ENCODE assay signal across 16 cellular contexts in genomic region chr6:34177181-34177591, GRCh38. TPM values are rescaled to one million over a fixed set of nuclear protein-coding genes. Genes with fewer than 3 reads are reported as not detected.
"Had no signal": no experiment of that assay in that cellular context is flagged by ENCODE, and none has a peak within 500 bp of the region (broad histone marks: within the 10 kb centered on the region; RNA-seq: fewer than 3 reads in every experiment).

No MANE protein-coding gene starts in this region.

- H3K4me3 ChIP-seq: body of pancreas, gastroesophageal sphincter, ovary, transverse colon had no signal

- H3K36me3 ChIP-seq: gastroesophageal sphincter, ovary, transverse colon had no signal

- ATAC-seq: activated CD4-positive, CD25-positive, alpha-beta regulatory T cell treated with anti-CD3 and anti-CD28 coated beads, Interleukin-2, amount 50 U/mL, for 24 hours; body of pancreas; gastroesophageal sphincter had no signal

- H3K27ac ChIP-seq: body of pancreas, gastroesophageal sphincter, ovary, transverse colon had no signal

- FAIRE-seq: keratinocyte had no signal

- DNase-seq: activated CD4-positive, alpha-beta T cell treated with anti-CD3 and anti-CD28 coated beads, Interleukin-2, amount 50 U/mL, for 4 hours; activated naive CD4-positive, alpha-beta T cell treated with anti-CD3 and anti-CD28 coated beads, Interleukin-2, amount 50 U/mL, for 16 hours; amniotic stem cell; body of pancreas; dermis blood vessel endothelial cell; ovary; T-helper 2 cell; transverse colon had no signal

- H3K27me3 ChIP-seq: body of pancreas, ovary, transverse colon had no signal

- H3K4me1 ChIP-seq: body of pancreas, gastroesophageal sphincter, transverse colon had no signal

- H3K9me3 ChIP-seq: body of pancreas, gastroesophageal sphincter, ovary, transverse colon had no signal

RNA-seq across cellular contexts. Expression of gene GRM4, which starts 31.3 kb away (rescaled TPM):
- total RNA-seq: activated T-helper 1 cell treated with anti-CD3 and anti-CD28 coated beads, Interleukin-12 subunit alpha, Interleukin-12 subunit beta, Interleukin-2, Interleukin-4 antibody, amounts not matched to agents 30 ng/mL and 10 ng/mL and 1 ng/mL, durations not matched to agents 14 hours and 24 hours and 36 hours; dermis blood vessel endothelial cell; epithelial cell of proximal tubule; gastroesophageal sphincter; liver; neural crest cell; subcutaneous adipose tissue; transverse colon had no signal
- polyA plus RNA-seq: keratinocyte, liver had no signal
